Comparison of ENCODE assay signal across 1 cellular context in the genomic region with DNA sequence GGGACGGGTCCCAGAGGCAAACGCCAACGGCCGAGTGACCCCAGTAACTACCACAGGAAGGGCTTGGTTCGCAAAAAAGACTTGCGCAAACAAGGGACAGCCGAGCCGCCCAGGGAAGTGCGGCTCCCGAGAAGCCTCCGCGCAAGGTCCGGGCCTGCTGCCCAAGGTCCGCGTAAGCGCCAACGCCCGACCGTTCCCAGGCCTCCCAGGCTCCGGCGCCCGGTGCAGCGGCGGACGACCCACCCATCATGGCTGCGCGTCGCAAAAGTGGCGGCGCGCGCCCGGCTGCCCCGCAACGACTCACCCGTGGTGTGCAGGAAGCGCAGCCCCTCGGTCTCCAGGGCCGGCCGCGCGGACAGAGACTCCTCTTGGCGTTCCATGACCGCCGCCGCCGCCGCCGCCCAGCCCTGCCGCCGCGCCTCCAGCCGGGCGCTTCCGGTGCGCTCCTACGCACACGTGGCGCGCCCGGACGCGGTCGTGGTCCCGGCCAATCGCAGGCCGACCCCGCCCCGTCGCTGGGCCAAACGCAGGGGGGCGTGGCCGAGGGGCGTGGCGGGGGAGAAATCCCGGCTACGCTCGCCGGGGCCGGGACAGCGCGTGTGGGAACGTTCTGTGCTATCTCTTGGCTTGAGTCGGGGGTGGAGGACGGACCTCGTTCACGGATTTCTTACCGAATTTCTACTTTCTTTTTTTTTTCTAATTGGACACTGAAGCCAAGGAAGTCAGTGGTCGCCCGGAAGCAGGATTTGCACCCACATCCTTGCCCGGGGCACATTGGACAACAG.
TF ChIP-seq lines count a peak whose summit lies in the region.

A gene with protein sequence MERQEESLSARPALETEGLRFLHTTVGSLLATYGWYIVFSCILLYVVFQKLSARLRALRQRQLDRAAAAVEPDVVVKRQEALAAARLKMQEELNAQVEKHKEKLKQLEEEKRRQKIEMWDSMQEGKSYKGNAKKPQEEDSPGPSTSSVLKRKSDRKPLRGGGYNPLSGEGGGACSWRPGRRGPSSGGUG (minus strand): TSS at position 448 of the 785 bp plus-strand sequence. CDS start 68 bp downstream, at position 380.

TF ChIP-seq in K562, 482 proteins besides CTCF, POLR2A, EP300 and RAD21 (continued from another document and continues in another):
- TF ChIP-seq XRCC4 (IDR thresholded peaks at IDR 0.05; ENCODE audit: extremely low read depth, insufficient read depth, insufficient read length) (no peak), BRD4 (IDR thresholded peaks at IDR 0.05) (peak; percentile 89), KLF1 (tag; IDR thresholded peaks at IDR 0.05) (peak; percentile 82; the same call in 1 of the 2 replicates), KLF13 (tag; IDR thresholded peaks at IDR 0.05; ENCODE audit: borderline replicate concordance, low read depth) (peak; percentile 96), TAF1 (IDR thresholded peaks at IDR 0.05; ENCODE audit: control insufficient read depth, extremely low read depth, insufficient read depth, low read length, severe bottlenecking) (peak; percentile 47), NFE2 (IDR thresholded peaks at IDR 0.05; ENCODE audit: low read depth) (no peak), CHCHD3 (CRISPR knock-in tag; IDR thresholded peaks at IDR 0.05) (no peak), MTF1 (CRISPR knock-in tag; IDR thresholded peaks at IDR 0.05; ENCODE audit: borderline replicate concordance) (no peak), EP400 (IDR thresholded peaks at IDR 0.05) (peak; percentile 74; the same call in 1 of the 2 replicates), L3MBTL2 (IDR thresholded peaks at IDR 0.05) (peak; percentile 78), CTBP1 (IDR thresholded peaks at IDR 0.05; ENCODE audit: borderline replicate concordance) (peak; percentile 98), DMBX1 (CRISPR knock-in tag; IDR thresholded peaks at IDR 0.05; ENCODE audit: borderline replicate concordance) (no peak), WHSC1 (IDR thresholded peaks at IDR 0.05; ENCODE audit: low read length) (no peak), FOXM1 (IDR thresholded peaks at IDR 0.05; ENCODE audit: low read depth) (no peak), FOXM1 (CRISPR knock-in tag; IDR thresholded peaks at IDR 0.05; ENCODE audit: low read depth) (0 out of 2 replicates have a peak, but pooled peaks have one; percentile 58), FOXJ3 (CRISPR knock-in tag; IDR thresholded peaks at IDR 0.05) (no peak), PHF8 (IDR thresholded peaks at IDR 0.05; ENCODE audit: borderline replicate concordance, low read length) (peak; percentile 88; the same call in 1 of the 2 replicates), ZNF184 (CRISPR knock-in tag; IDR thresholded peaks at IDR 0.05) (no peak), ZBTB7A (IDR thresholded peaks at IDR 0.05; ENCODE audit: borderline replicate concordance, control insufficient read depth, low read depth, low read length) (0 out of 2 replicates have a peak, but pooled peaks have one; percentile 26), POLR2AphosphoS2 (IDR thresholded peaks at IDR 0.05; ENCODE audit: low read length) (no peak), ZNF551 (CRISPR knock-in tag; IDR thresholded peaks at IDR 0.05) (no peak), CREM (IDR thresholded peaks at IDR 0.05; ENCODE audit: low read depth) (peak; percentile 93), KAT7 (CRISPR knock-in tag; IDR thresholded peaks at IDR 0.05; ENCODE audit: borderline replicate concordance) (0 out of 2 replicates have a peak, but pooled peaks have one; percentile 43), ARID1B (IDR thresholded peaks at IDR 0.05) (no peak), HMGN3 (IDR thresholded peaks at IDR 0.05; ENCODE audit: borderline replicate concordance, extremely low read depth, insufficient read length, low read depth, low read length) (peak; percentile 63), TCFL5 (CRISPR knock-in tag; conservative IDR thresholded peaks at IDR 0.05) (no peak), ZNF444 (CRISPR knock-in tag; IDR thresholded peaks at IDR 0.05) (no peak), RBM25 (IDR thresholded peaks at IDR 0.05; ENCODE audit: low read depth, low read length, severe bottlenecking) (peak; percentile 86), SMARCA4 (IDR thresholded peaks at IDR 0.05) (no peak), ELF2 (CRISPR knock-in tag; IDR thresholded peaks at IDR 0.05) (peak; percentile 79; the same call in 1 of the 2 replicates), KLF6 (CRISPR knock-in tag; IDR thresholded peaks at IDR 0.05; ENCODE audit: borderline replicate concordance) (no peak), TAF15 (IDR thresholded peaks at IDR 0.05; ENCODE audit: low read depth, low read length) (no peak), PHF20 (IDR thresholded peaks at IDR 0.05; ENCODE audit: partially characterized antibody) (peak; percentile 60), SMAD1 (IDR thresholded peaks at IDR 0.05; ENCODE audit: low read depth, low read length, partially characterized antibody) (no peak)
- TF ChIP-seq, protein P1, sequence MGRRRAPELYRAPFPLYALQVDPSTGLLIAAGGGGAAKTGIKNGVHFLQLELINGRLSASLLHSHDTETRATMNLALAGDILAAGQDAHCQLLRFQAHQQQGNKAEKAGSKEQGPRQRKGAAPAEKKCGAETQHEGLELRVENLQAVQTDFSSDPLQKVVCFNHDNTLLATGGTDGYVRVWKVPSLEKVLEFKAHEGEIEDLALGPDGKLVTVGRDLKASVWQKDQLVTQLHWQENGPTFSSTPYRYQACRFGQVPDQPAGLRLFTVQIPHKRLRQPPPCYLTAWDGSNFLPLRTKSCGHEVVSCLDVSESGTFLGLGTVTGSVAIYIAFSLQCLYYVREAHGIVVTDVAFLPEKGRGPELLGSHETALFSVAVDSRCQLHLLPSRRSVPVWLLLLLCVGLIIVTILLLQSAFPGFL (CRISPR knock-in tag; IDR thresholded peaks at IDR 0.05): no peak
- TF ChIP-seq, protein P2, sequence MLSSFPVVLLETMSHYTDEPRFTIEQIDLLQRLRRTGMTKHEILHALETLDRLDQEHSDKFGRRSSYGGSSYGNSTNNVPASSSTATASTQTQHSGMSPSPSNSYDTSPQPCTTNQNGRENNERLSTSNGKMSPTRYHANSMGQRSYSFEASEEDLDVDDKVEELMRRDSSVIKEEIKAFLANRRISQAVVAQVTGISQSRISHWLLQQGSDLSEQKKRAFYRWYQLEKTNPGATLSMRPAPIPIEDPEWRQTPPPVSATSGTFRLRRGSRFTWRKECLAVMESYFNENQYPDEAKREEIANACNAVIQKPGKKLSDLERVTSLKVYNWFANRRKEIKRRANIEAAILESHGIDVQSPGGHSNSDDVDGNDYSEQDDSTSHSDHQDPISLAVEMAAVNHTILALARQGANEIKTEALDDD (IDR thresholded peaks at IDR 0.05): no peak
- TF ChIP-seq, protein P3, sequence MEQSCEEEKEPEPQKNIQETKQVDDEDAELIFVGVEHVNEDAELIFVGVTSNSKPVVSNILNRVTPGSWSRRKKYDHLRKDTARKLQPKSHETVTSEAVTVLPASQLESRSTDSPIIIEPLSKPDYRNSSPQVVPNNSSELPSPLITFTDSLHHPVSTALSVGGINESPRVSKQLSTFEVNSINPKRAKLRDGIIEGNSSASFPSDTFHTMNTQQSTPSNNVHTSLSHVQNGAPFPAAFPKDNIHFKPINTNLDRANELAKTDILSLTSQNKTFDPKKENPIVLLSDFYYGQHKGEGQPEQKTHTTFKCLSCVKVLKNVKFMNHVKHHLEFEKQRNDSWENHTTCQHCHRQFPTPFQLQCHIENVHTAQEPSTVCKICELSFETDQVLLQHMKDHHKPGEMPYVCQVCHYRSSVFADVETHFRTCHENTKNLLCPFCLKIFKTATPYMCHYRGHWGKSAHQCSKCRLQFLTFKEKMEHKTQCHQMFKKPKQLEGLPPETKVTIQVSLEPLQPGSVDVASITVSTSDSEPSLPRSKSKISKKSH (CRISPR knock-in tag; IDR thresholded peaks at IDR 0.05): no peak
- TF ChIP-seq, protein P4, sequence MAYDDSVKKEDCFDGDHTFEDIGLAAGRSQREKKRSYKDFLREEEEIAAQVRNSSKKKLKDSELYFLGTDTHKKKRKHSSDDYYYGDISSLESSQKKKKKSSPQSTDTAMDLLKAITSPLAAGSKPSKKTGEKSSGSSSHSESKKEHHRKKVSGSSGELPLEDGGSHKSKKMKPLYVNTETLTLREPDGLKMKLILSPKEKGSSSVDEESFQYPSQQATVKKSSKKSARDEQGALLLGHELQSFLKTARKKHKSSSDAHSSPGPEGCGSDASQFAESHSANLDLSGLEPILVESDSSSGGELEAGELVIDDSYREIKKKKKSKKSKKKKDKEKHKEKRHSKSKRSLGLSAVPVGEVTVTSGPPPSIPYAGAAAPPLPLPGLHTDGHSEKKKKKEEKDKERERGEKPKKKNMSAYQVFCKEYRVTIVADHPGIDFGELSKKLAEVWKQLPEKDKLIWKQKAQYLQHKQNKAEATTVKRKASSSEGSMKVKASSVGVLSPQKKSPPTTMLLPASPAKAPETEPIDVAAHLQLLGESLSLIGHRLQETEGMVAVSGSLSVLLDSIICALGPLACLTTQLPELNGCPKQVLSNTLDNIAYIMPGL (CRISPR knock-in tag; IDR thresholded peaks at IDR 0.05): 0 out of 2 replicates have a peak, but pooled peaks have one; percentile 38
- TF ChIP-seq, protein P5, sequence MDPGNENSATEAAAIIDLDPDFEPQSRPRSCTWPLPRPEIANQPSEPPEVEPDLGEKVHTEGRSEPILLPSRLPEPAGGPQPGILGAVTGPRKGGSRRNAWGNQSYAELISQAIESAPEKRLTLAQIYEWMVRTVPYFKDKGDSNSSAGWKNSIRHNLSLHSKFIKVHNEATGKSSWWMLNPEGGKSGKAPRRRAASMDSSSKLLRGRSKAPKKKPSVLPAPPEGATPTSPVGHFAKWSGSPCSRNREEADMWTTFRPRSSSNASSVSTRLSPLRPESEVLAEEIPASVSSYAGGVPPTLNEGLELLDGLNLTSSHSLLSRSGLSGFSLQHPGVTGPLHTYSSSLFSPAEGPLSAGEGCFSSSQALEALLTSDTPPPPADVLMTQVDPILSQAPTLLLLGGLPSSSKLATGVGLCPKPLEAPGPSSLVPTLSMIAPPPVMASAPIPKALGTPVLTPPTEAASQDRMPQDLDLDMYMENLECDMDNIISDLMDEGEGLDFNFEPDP (CRISPR knock-in tag; IDR thresholded peaks at IDR 0.05): no peak
- TF ChIP-seq, protein P6, sequence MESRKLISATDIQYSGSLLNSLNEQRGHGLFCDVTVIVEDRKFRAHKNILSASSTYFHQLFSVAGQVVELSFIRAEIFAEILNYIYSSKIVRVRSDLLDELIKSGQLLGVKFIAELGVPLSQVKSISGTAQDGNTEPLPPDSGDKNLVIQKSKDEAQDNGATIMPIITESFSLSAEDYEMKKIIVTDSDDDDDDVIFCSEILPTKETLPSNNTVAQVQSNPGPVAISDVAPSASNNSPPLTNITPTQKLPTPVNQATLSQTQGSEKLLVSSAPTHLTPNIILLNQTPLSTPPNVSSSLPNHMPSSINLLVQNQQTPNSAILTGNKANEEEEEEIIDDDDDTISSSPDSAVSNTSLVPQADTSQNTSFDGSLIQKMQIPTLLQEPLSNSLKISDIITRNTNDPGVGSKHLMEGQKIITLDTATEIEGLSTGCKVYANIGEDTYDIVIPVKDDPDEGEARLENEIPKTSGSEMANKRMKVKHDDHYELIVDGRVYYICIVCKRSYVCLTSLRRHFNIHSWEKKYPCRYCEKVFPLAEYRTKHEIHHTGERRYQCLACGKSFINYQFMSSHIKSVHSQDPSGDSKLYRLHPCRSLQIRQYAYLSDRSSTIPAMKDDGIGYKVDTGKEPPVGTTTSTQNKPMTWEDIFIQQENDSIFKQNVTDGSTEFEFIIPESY (CRISPR knock-in tag; IDR thresholded peaks at IDR 0.05): 0 out of 2 replicates have a peak, but pooled peaks have one; percentile 41
- TF ChIP-seq, protein P7, sequence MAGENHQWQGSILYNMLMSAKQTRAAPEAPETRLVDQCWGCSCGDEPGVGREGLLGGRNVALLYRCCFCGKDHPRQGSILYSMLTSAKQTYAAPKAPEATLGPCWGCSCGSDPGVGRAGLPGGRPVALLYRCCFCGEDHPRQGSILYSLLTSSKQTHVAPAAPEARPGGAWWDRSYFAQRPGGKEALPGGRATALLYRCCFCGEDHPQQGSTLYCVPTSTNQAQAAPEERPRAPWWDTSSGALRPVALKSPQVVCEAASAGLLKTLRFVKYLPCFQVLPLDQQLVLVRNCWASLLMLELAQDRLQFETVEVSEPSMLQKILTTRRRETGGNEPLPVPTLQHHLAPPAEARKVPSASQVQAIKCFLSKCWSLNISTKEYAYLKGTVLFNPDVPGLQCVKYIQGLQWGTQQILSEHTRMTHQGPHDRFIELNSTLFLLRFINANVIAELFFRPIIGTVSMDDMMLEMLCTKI (IDR thresholded peaks at IDR 0.05; ENCODE audit: partially characterized antibody): no peak
- TF ChIP-seq, protein P8, sequence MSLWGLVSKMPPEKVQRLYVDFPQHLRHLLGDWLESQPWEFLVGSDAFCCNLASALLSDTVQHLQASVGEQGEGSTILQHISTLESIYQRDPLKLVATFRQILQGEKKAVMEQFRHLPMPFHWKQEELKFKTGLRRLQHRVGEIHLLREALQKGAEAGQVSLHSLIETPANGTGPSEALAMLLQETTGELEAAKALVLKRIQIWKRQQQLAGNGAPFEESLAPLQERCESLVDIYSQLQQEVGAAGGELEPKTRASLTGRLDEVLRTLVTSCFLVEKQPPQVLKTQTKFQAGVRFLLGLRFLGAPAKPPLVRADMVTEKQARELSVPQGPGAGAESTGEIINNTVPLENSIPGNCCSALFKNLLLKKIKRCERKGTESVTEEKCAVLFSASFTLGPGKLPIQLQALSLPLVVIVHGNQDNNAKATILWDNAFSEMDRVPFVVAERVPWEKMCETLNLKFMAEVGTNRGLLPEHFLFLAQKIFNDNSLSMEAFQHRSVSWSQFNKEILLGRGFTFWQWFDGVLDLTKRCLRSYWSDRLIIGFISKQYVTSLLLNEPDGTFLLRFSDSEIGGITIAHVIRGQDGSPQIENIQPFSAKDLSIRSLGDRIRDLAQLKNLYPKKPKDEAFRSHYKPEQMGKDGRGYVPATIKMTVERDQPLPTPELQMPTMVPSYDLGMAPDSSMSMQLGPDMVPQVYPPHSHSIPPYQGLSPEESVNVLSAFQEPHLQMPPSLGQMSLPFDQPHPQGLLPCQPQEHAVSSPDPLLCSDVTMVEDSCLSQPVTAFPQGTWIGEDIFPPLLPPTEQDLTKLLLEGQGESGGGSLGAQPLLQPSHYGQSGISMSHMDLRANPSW (CRISPR knock-in tag; IDR thresholded peaks at IDR 0.05): no peak
- TF ChIP-seq, protein P9, sequence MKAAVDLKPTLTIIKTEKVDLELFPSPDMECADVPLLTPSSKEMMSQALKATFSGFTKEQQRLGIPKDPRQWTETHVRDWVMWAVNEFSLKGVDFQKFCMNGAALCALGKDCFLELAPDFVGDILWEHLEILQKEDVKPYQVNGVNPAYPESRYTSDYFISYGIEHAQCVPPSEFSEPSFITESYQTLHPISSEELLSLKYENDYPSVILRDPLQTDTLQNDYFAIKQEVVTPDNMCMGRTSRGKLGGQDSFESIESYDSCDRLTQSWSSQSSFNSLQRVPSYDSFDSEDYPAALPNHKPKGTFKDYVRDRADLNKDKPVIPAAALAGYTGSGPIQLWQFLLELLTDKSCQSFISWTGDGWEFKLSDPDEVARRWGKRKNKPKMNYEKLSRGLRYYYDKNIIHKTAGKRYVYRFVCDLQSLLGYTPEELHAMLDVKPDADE (conservative IDR thresholded peaks at IDR 0.05; ENCODE audit: control insufficient read depth, low read depth, low read length): peak; percentile 55; the same call in 1 of the 2 replicates
- TF ChIP-seq, protein P10, sequence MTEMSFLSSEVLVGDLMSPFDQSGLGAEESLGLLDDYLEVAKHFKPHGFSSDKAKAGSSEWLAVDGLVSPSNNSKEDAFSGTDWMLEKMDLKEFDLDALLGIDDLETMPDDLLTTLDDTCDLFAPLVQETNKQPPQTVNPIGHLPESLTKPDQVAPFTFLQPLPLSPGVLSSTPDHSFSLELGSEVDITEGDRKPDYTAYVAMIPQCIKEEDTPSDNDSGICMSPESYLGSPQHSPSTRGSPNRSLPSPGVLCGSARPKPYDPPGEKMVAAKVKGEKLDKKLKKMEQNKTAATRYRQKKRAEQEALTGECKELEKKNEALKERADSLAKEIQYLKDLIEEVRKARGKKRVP (CRISPR knock-in tag; IDR thresholded peaks at IDR 0.05): no peak
